1 cellular context compared by ENCODE assay signal in genomic region chr7:49099587-49100326, GRCh38.
TF ChIP-seq lines count a peak whose summit lies in the region.

No MANE protein-coding gene starts in this region.

TF ChIP-seq in GM23338, 12 proteins besides CTCF, POLR2A, EP300 and RAD21 (continued from another document):
- TF ChIP-seq, protein P1, sequence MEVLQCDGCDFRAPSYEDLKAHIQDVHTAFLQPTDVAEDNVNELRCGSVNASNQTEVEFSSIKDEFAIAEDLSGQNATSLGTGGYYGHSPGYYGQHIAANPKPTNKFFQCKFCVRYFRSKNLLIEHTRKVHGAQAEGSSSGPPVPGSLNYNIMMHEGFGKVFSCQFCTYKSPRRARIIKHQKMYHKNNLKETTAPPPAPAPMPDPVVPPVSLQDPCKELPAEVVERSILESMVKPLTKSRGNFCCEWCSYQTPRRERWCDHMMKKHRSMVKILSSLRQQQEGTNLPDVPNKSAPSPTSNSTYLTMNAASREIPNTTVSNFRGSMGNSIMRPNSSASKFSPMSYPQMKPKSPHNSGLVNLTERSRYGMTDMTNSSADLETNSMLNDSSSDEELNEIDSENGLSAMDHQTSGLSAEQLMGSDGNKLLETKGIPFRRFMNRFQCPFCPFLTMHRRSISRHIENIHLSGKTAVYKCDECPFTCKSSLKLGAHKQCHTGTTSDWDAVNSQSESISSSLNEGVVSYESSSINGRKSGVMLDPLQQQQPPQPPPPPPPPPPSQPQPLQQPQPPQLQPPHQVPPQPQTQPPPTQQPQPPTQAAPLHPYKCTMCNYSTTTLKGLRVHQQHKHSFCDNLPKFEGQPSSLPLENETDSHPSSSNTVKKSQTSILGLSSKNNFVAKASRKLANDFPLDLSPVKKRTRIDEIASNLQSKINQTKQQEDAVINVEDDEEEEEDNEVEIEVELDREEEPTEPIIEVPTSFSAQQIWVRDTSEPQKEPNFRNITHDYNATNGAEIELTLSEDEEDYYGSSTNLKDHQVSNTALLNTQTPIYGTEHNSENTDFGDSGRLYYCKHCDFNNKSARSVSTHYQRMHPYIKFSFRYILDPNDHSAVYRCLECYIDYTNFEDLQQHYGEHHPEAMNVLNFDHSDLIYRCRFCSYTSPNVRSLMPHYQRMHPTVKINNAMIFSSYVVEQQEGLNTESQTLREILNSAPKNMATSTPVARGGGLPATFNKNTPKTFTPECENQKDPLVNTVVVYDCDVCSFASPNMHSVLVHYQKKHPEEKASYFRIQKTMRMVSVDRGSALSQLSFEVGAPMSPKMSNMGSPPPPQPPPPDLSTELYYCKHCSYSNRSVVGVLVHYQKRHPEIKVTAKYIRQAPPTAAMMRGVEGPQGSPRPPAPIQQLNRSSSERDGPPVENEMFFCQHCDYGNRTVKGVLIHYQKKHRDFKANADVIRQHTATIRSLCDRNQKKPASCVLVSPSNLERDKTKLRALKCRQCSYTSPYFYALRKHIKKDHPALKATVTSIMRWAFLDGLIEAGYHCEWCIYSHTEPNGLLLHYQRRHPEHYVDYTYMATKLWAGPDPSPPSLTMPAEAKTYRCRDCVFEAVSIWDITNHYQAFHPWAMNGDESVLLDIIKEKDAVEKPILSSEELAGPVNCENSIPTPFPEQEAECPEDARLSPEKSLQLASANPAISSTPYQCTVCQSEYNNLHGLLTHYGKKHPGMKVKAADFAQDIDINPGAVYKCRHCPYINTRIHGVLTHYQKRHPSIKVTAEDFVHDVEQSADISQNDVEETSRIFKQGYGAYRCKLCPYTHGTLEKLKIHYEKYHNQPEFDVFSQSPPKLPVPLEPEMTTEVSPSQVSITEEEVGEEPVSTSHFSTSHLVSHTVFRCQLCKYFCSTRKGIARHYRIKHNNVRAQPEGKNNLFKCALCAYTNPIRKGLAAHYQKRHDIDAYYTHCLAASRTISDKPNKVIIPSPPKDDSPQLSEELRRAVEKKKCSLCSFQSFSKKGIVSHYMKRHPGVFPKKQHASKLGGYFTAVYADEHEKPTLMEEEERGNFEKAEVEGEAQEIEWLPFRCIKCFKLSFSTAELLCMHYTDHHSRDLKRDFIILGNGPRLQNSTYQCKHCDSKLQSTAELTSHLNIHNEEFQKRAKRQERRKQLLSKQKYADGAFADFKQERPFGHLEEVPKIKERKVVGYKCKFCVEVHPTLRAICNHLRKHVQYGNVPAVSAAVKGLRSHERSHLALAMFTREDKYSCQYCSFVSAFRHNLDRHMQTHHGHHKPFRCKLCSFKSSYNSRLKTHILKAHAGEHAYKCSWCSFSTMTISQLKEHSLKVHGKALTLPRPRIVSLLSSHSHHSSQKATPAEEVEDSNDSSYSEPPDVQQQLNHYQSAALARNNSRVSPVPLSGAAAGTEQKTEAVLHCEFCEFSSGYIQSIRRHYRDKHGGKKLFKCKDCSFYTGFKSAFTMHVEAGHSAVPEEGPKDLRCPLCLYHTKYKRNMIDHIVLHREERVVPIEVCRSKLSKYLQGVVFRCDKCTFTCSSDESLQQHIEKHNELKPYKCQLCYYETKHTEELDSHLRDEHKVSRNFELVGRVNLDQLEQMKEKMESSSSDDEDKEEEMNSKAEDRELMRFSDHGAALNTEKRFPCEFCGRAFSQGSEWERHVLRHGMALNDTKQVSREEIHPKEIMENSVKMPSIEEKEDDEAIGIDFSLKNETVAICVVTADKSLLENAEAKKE (CRISPR knock-in tag; IDR thresholded peaks at IDR 0.05), result no peak
- TF ChIP-seq EZH2phosphoT487 (IDR thresholded peaks at IDR 0.05; ENCODE audit: unreplicated experiment) (no peak), EZH2 (IDR thresholded peaks at IDR 0.05; ENCODE audit: low read depth, unreplicated experiment) (no peak), ZNF114 (CRISPR knock-in tag; IDR thresholded peaks at IDR 0.05) (no peak), POLR2AphosphoS5 (IDR thresholded peaks at IDR 0.05; ENCODE audit: low read depth) (no peak), JUNB (IDR thresholded peaks at IDR 0.05; ENCODE audit: unreplicated experiment) (no peak)
